1 cellular context compared by ENCODE assay signal in genomic region chr9:764986-765385, GRCh38.
TF ChIP-seq lines count a peak whose summit lies in the region.

No MANE protein-coding gene starts in this region.

TF ChIP-seq in endothelial cell of umbilical vein, 7 proteins besides CTCF, POLR2A, EP300 and RAD21:
- TF ChIP-seq FOS (IDR thresholded peaks at IDR 0.05; ENCODE audit: borderline replicate concordance, insufficient read depth, low read length): no peak
- TF ChIP-seq POLR2AphosphoS5 (IDR thresholded peaks at IDR 0.05; ENCODE audit: insufficient read depth, low read depth, low read length): no peak
- no peak for TF ChIP-seq GATA2 (IDR thresholded peaks at IDR 0.05; ENCODE audit: insufficient read depth, insufficient read length, low read depth, low read length)
